ENCODE assay signal across 17 cellular contexts in genomic region chr6:151293621-151294020, GRCh38.
"Had no signal": no experiment of that assay in that cellular context is flagged by ENCODE, and none has a peak within 500 bp of the region (broad histone marks: within the 10 kb centered on the region; RNA-seq: fewer than 3 reads in every experiment).

No MANE protein-coding gene starts in this region.

- ATAC-seq: activated CD4-positive, CD25-positive, alpha-beta regulatory T cell treated with anti-CD3 and anti-CD28 coated beads, Interleukin-2, amount 50 U/mL, for 24 hours; left lung; psoas muscle; T-cell had no signal

- H3K36me3 ChIP-seq: left lung, tibial nerve had no signal

- H3K27ac ChIP-seq: left lung, psoas muscle, SK-N-MC had no signal

- H3K9me3 ChIP-seq: left lung, psoas muscle, tibial nerve had no signal

- DNase-seq: activated CD4-positive, alpha-beta T cell treated with anti-CD3 and anti-CD28 coated beads, Interleukin-2, amount 50 U/mL, for 1 hour; activated CD8-positive, alpha-beta memory T cell treated with anti-CD3 and anti-CD28 coated beads for 24 hours; activated naive CD8-positive, alpha-beta T cell treated with anti-CD3 and anti-CD28 coated beads for 36 hours; cerebellar nuclear complex; dorsolateral prefrontal cortex; endodermal cell; hippocampal formation; kidney; left lung; psoas muscle; stimulated activated CD4-positive, alpha-beta T cell treated with anti-CD3 and anti-CD28 coated beads, Interleukin-12 subunit alpha, Interleukin-12 subunit beta, amount 100 ng/mL, for 4 hours; stimulated activated CD4-positive, alpha-beta T cell treated with anti-CD3 and anti-CD28 coated beads, Interleukin-2, amount 100 ng/mL, for 24 hours; T-cell; T-helper 9 cell had no signal

- H3K27me3 ChIP-seq: dorsolateral prefrontal cortex, left lung, tibial nerve had no signal

- H3K4me1 ChIP-seq: psoas muscle had no signal

- H3K4me3 ChIP-seq: dorsolateral prefrontal cortex, left lung, psoas muscle, SK-N-MC, tibial nerve had no signal
